In the genomic region with DNA sequence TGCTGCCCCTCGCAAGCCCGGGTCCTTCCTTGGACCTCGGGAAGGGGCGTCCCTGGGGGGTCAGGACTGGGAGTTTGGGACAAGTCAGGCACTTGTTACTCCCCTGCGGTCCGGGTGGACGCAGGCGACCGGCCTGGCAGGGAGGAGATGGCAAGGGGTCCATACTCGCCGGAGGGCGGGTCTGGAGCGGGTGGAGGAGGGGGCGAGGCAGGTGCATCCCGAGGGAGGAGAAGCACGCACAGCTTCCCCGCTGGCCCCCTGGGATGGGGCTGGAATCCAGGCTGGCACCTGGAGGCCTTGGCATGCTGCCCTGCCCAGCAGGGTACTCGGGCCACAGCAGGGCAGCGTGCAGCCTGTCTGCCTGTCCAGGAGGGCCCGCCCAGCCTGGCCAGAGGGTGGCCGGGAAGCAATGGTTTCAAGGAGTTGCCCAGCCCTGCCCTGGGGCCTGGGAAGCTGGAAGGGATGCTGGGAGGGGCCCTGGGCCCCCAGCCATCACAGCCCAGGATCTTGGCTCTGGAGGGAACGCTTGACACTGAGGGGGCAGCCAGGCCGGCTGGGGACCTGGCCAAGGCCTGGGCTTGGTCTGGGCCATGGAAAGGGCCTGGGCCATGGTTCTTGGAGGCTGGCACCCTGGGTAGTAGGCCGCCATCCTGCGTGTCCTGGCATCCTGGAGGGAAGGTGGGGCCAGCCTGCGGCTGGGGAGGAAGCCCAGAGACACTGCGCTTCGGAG, we compare ENCODE assay signal across 8 cellular contexts. TPM values are rescaled to one million over a fixed set of nuclear protein-coding genes. Genes with fewer than 3 reads are reported as not detected.
A peak's percentile ranks its signal among the peaks of the same experiment; 100 is the strongest.
DNase-seq lines count a peak whose midpoint lies in the region; ATAC-seq and TF ChIP-seq lines count a peak whose summit lies in the region.

No MANE protein-coding gene starts in this region.

- ATAC-seq in omental fat pad (ENCODE audit: low FRiP score), result peak; percentile 12
- no peak for ATAC-seq in GM21825 (IDR thresholded peaks at IDR 0.05; ENCODE audit: unreplicated experiment)

- H3K4me3 ChIP-seq in fibroblast of mammary gland (ENCODE audit: control insufficient read depth, low read depth, low read length), result peak overlapping the region; percentile 65

- TF ChIP-seq CTCF in fibroblast of mammary gland (conservative IDR thresholded peaks at IDR 0.05; ENCODE audit: control insufficient read depth, insufficient read depth, low read depth, low read length) (no peak), omental fat pad (IDR thresholded peaks at IDR 0.05) (no peak), GM20000 (IDR thresholded peaks at IDR 0.05; ENCODE audit: extremely low read depth, missing control alignments) (no peak)

- DNase-seq in NCI-H2081 (lab: John Stamatoyannopoulos, UW) (peak; percentile 79 to 86), NCI-H2081 treated with DMSO at 0.1 percent for 48 hours (lab: John Stamatoyannopoulos, UW) (no peak), RKO (ENCODE audit: low spot score) (peak; percentile 59), fibroblast of mammary gland (ENCODE audit: low read depth) (no peak), omental fat pad (ENCODE audit: low spot score) (no peak), GM20000 (ENCODE audit: low spot score) (no peak)
- no peak for DNase-seq in activated CD4-positive, alpha-beta T cell treated with anti-CD3 and anti-CD28 coated beads for 4 hours

RNA-seq across cellular contexts. Expression of gene GLIS2, which starts 1.0 kb away (rescaled TPM):
- 1 to 10 TPM; 1.9 to 4.9 (median 3.0) TPM for total RNA-seq in omental fat pad

RNA-seq across cellular contexts. Expression of gene PAM16, which starts 34.2 kb away (rescaled TPM):
- 10 to 100 TPM; 32.7 to 53.9 (median 41.8) TPM for total RNA-seq in omental fat pad

RNA-seq across cellular contexts. Expression of gene TFAP4, which starts 44.1 kb away (rescaled TPM):
- 10 to 100 TPM in 1 of 4 donors, 1 to 10 TPM in 3; 2.9 to 16.9 (median 4.7) TPM for total RNA-seq in omental fat pad

RNA-seq across cellular contexts. Expression of gene VASN, which starts 54.8 kb away (rescaled TPM):
- total RNA-seq in omental fat pad, result 10 to 100 TPM; 10.8 to 40.0 (median 25.8) TPM

Comparison
In these comparisons a context has a peak if more than half of its experiments do, and no peak if none do; other contexts are left out.
1. DNase-seq: peak in NCI-H2081 (2 of 2) and RKO (single experiment); none in NCI-H2081 treated with DMSO at 0.1 percent for 48 hours (single experiment), fibroblast of mammary gland (single experiment), omental fat pad (single experiment), activated CD4-positive, alpha-beta T cell treated with anti-CD3 and anti-CD28 coated beads for 4 hours (0 of 2) and GM20000 (single experiment).